In genomic region chr17:76261421-76262215, GRCh38 we compare ENCODE assay signal across 9 cellular contexts. TPM values are rescaled to one million over a fixed set of nuclear protein-coding genes. Genes with fewer than 3 reads are reported as not detected.
A peak's percentile ranks its signal among the peaks of the same experiment; 100 is the strongest.
DNase-seq lines count a peak whose midpoint lies in the region; ATAC-seq and TF ChIP-seq lines count a peak whose summit lies in the region.
"Had no signal": no experiment of that assay in that cellular context is flagged by ENCODE, and none has a peak within 500 bp of the region (broad histone marks: within the 10 kb centered on the region; RNA-seq: fewer than 3 reads in every experiment).

No MANE protein-coding gene starts in this region.

- no peak for ATAC-seq in activated T-cell treated with anti-CD3 and anti-CD28 coated beads, Interleukin-2, amount 50 U/mL, for 72 hours (replicated peaks in 1 of 2)

- H3K9me3 Mint-ChIP-seq in activated T-cell treated with anti-CD3 and anti-CD28 coated beads, Interleukin-2, amount 50 U/mL, for 72 hours, result no peaks in the 10 kb centered on the region
- peaks cover 4% of the 10 kb centered on the region for H3K9me3 Mint-ChIP-seq in T-helper 2 cell treated with Interferon-gamma antibody and Interleukin-4, amounts not matched to agents 5 μg/mL and 100 μg/mL, for 36 hours

- H3K27me3 ChIP-seq in stomach, result no peaks in the 10 kb centered on the region
- H3K27me3 ChIP-seq: SJCRH30 had no signal

- DNase-seq in activated T-cell treated with anti-CD3 and anti-CD28 coated beads, Interleukin-2, amount 50 U/mL, for 72 hours, result peak; percentile 38 to 42
- no peak for DNase-seq in activated T-cell treated with anti-CD3 and anti-CD28 coated beads, Interleukin-2, amount 50 U/mL, for 1 hour
- DNase-seq in T-helper 2 cell treated with Interferon-gamma antibody and Interleukin-4, amounts not matched to agents 5 μg/mL and 100 μg/mL, for 36 hours (ENCODE audit: low spot score), result no peak
- DNase-seq in islet precursor cell, result peak; percentile 74
- DNase-seq in stomach, result no peak
- no peak for DNase-seq in mucosa of gallbladder (ENCODE audit: low spot score)
- no peak for DNase-seq in stimulated activated naive CD4-positive, alpha-beta T cell treated with Interleukin-2 at 50 U/mL for 16 hours (lab: John Stamatoyannopoulos, UW)
- DNase-seq in NCI-H128 (lab: John Stamatoyannopoulos, UW; ENCODE audit: unreplicated experiment), result no peak

- H3K36me3 Mint-ChIP-seq in activated T-cell treated with anti-CD3 and anti-CD28 coated beads, Interleukin-2, amount 50 U/mL, for 72 hours (ENCODE audit: insufficient read depth in 2 of 2), result peaks cover 3 to 5% of the 10 kb centered on the region in 2 donors
- peaks cover 7% of the 10 kb centered on the region for H3K36me3 Mint-ChIP-seq in T-helper 2 cell treated with Interferon-gamma antibody and Interleukin-4, amounts not matched to agents 5 μg/mL and 100 μg/mL, for 36 hours (ENCODE audit: low read depth)

- H3K36me3 ChIP-seq in stomach, result no peaks in the 10 kb centered on the region
- H3K36me3 ChIP-seq: SJCRH30 had no signal

- no peak for TF ChIP-seq CTCF in stomach (IDR thresholded peaks at IDR 0.05)

- H3K27ac Mint-ChIP-seq in activated T-cell treated with anti-CD3 and anti-CD28 coated beads, Interleukin-2, amount 50 U/mL, for 72 hours, result peak overlapping the region; percentile 90
- H3K27ac Mint-ChIP-seq in T-helper 2 cell treated with Interferon-gamma antibody and Interleukin-4, amounts not matched to agents 5 μg/mL and 100 μg/mL, for 36 hours, result peak overlapping the region; percentile 76

- H3K4me1 ChIP-seq in stomach, result peaks cover 55 to 73% (median 66%) of the 10 kb centered on the region in 4 donors

- H3K4me3 ChIP-seq in stomach, result no peak overlapping the region
- H3K4me3 ChIP-seq: SJCRH30 had no signal

- peak overlapping the region; percentile 70 to 93 for H3K4me3 Mint-ChIP-seq in activated T-cell treated with anti-CD3 and anti-CD28 coated beads, Interleukin-2, amount 50 U/mL, for 72 hours
- peak overlapping the region; percentile 81 for H3K4me3 Mint-ChIP-seq in T-helper 2 cell treated with Interferon-gamma antibody and Interleukin-4, amounts not matched to agents 5 μg/mL and 100 μg/mL, for 36 hours

- no peak for TF ChIP-seq EP300 in stomach (IDR thresholded peaks at IDR 0.05)

- H3K27me3 Mint-ChIP-seq in activated T-cell treated with anti-CD3 and anti-CD28 coated beads, Interleukin-2, amount 50 U/mL, for 72 hours (ENCODE audit: low read depth), result no peaks in the 10 kb centered on the region
- no peaks in the 10 kb centered on the region for H3K27me3 Mint-ChIP-seq in T-helper 2 cell treated with Interferon-gamma antibody and Interleukin-4, amounts not matched to agents 5 μg/mL and 100 μg/mL, for 36 hours (ENCODE audit: low read depth)

- WGBS in stomach, 5 donors, result 80 to 88% (median 85%) methylated on average over 21 to 23 of the region's 23 CpGs

- TF ChIP-seq POLR2A in stomach (IDR thresholded peaks at IDR 0.05), result no peak

- no peaks in the 10 kb centered on the region for H3K9me3 ChIP-seq in stomach
- H3K9me3 ChIP-seq: SJCRH30 had no signal

- intact Hi-C loops in stomach (cut with DNase I; ENCODE audit: low total_unique reads), result no loop called here

- H3K27ac ChIP-seq in stomach, result peak overlapping the region; percentile 82 to 100 (median 94)
- H3K27ac ChIP-seq: SJCRH30 had no signal

- peaks cover 45% of the 10 kb centered on the region for H3K4me1 Mint-ChIP-seq in activated T-cell treated with anti-CD3 and anti-CD28 coated beads, Interleukin-2, amount 50 U/mL, for 72 hours (ENCODE audit: low read depth)
- peaks cover 36% of the 10 kb centered on the region for H3K4me1 Mint-ChIP-seq in T-helper 2 cell treated with Interferon-gamma antibody and Interleukin-4, amounts not matched to agents 5 μg/mL and 100 μg/mL, for 36 hours (ENCODE audit: low read depth)

RNA-seq across cellular contexts. Expression of gene UBALD2, which starts 3.5 kb away (rescaled TPM):
- 100 to 1,000 TPM; 629 to 707 TPM for total RNA-seq in activated T-cell treated with anti-CD3 and anti-CD28 coated beads, Interleukin-2, amount 50 U/mL, for 72 hours
- total RNA-seq in stomach, result 10 to 100 TPM in 2 of 5 donors, 1 to 10 TPM in 3; 1.8 to 49.5 (median 9.9) TPM
- polyA plus RNA-seq in stomach, result 10 to 100 TPM; 37.2 to 48.4 (median 43.0) TPM
- 109 TPM for total RNA-seq in mucosa of gallbladder

RNA-seq across cellular contexts. Expression of gene RNF157, which starts 21.3 kb away (rescaled TPM):
- total RNA-seq in activated T-cell treated with anti-CD3 and anti-CD28 coated beads, Interleukin-2, amount 50 U/mL, for 72 hours, result 100 to 1,000 TPM in 1 of 2 donors, 10 to 100 TPM in 1; 91.9 to 100 TPM
- total RNA-seq in stomach (10 to 100 TPM in 3 of 5 donors, 1 to 10 TPM in 2; 1.0 to 41.4 (median 11.6) TPM), mucosa of gallbladder (3.3 TPM)
- 1 to 10 TPM in 2 of 3 donors, under 1 TPM in 1; 0.95 to 4.1 (median 3.7) TPM for polyA plus RNA-seq in stomach

RNA-seq across cellular contexts. Expression of gene QRICH2, which starts 46.5 kb away (rescaled TPM):
- 1 to 10 TPM; 3.1 to 4.5 TPM for total RNA-seq in activated T-cell treated with anti-CD3 and anti-CD28 coated beads, Interleukin-2, amount 50 U/mL, for 72 hours
- 10 to 100 TPM in 1 of 5 donors, 1 to 10 TPM in 3, under 1 TPM in 1; 0.72 to 12.5 (median 2.3) TPM for total RNA-seq in stomach
- 1 to 10 TPM; 3.8 to 5.6 (median 4.0) TPM for polyA plus RNA-seq in stomach
- total RNA-seq in mucosa of gallbladder, result 3.8 TPM

Comparison
In these comparisons a context has a peak if more than half of its experiments do, and no peak if none do; other contexts are left out.
1. DNase-seq: peak in activated T-cell treated with anti-CD3 and anti-CD28 coated beads, Interleukin-2, amount 50 U/mL, for 72 hours (2 of 2) and islet precursor cell (single experiment); none in activated T-cell treated with anti-CD3 and anti-CD28 coated beads, Interleukin-2, amount 50 U/mL, for 1 hour (single experiment), T-helper 2 cell treated with Interferon-gamma antibody and Interleukin-4, amounts not matched to agents 5 μg/mL and 100 μg/mL, for 36 hours (single experiment), stomach (single experiment), mucosa of gallbladder (single experiment), stimulated activated naive CD4-positive, alpha-beta T cell treated with Interleukin-2 at 50 U/mL for 16 hours (single experiment) and NCI-H128 (single experiment).